Comparison of ENCODE assay signal across 25 cellular contexts in the genomic region with DNA sequence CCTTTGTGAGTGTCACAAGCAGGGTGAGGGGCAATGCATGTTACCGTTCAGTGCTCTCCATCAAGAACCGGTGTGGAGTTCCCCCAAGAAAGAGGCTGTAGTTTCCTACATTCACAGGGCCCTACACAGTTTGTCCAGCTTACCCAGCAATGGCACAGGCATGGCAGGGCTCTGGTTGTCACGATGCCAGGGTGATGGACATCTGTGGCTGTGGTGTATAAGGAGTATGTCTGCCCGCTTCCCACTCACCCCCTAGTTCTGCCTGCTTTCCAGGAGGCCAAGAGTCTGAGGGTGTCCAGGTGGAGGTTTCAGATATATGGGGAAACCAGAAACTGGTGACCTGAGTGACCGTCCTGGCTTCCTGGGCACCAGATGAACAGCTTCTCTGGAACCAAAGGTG.
"Had no signal": no experiment of that assay in that cellular context is flagged by ENCODE, and none has a peak within 500 bp of the region (broad histone marks: within the 10 kb centered on the region; RNA-seq: fewer than 3 reads in every experiment).

No MANE protein-coding gene starts in this region.

- H3K27ac ChIP-seq: hepatocyte, lower lobe of right lung, ovary, right atrium auricular region, right lobe of liver, stomach, testis, thyroid gland, transverse colon, upper lobe of left lung, vagina had no signal

- H3K4me2 ChIP-seq: hepatocyte, smooth muscle cell had no signal

- H3K79me2 ChIP-seq: hepatocyte had no signal

- H3K4me1 ChIP-seq: transverse colon, vagina had no signal

- H3K27me3 ChIP-seq: hepatocyte, ovary, right atrium auricular region, right lobe of liver, stomach, testis, thyroid gland, transverse colon, upper lobe of left lung, vagina had no signal

- H3K4me3 ChIP-seq: hepatocyte, lower lobe of right lung, ovary, right atrium auricular region, right lobe of liver, smooth muscle cell, stomach, testis, thyroid gland, transverse colon, upper lobe of left lung, vagina had no signal

- H3K9me3 ChIP-seq: lower lobe of right lung, ovary, right atrium auricular region, right lobe of liver, stomach, testis, thyroid gland, transverse colon, upper lobe of left lung, vagina had no signal

- H2AFZ ChIP-seq: hepatocyte had no signal

- H3K36me3 ChIP-seq: lower lobe of right lung, ovary, right atrium auricular region, right lobe of liver, stomach, thyroid gland, transverse colon, upper lobe of left lung, vagina had no signal

- DNase-seq: islet precursor cell; left cardiac atrium; lower lobe of right lung; mammary epithelial cell; mesenchymal stem cell; naive B cell; natural killer cell; nephron progenitor cell; ovary; right lobe of liver; stimulated activated CD4-positive, alpha-beta T cell treated with anti-CD3 and anti-CD28 coated beads, Interleukin-1b, Interleukin-23, amount 100 ng/mL, for 48 hours; stimulated activated CD4-positive, alpha-beta T cell treated with anti-CD3 and anti-CD28 coated beads, Interleukin-2, amount 100 ng/mL, for 48 hours; stimulated activated CD4-positive, alpha-beta T cell treated with anti-CD3 and anti-CD28 coated beads, Interleukin-4, amount 100 ng/mL, for 4 hours; stimulated activated CD8-positive, alpha-beta memory T cell treated with anti-CD3 and anti-CD28 coated beads, Interleukin-4, amount 100 ng/mL, for 48 hours; stimulated activated naive B cell treated with anti-CD40 and anti-IgM and Interleukin-4, amounts not matched to agents 10 μg/mL and 1 μg/mL and 100 μg/mL, for 72 hours; stimulated activated naive CD8-positive, alpha-beta T cell treated with anti-CD3 and anti-CD28 coated beads, Interleukin-15, Interleukin-2, amounts not matched to agents 100 U/mL and 50 U/mL, for 24 hours; stomach; testis; transverse colon; upper lobe of left lung had no signal
